In the genomic region with DNA sequence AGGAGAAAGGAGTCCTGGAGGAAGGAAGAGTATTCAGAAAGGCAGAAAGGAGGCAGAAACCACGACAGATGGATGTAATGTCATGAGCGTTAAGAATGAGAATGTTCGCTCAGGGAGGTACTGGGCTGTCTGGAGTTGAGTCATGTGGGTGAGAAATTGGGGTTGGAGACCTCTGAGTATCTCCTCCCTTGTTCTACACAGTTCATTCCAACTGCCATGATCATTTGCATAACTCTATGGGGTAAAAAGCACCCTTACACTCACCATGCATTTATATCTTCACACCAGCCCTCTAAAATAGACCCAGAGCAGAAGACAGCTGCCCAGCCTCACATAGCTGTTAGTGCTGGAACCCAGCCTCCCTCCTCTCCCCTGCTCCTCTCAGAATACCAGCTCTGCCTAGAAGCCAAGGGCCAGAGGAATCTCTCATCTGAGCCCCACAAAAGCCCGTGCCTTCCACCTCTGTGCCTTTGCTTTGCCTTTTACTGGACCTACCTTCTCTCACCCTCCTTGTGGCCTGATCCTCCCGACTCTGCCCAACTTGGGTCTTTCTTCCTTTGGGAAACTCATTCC, we compare ENCODE assay signal across 18 cellular contexts.
DNase-seq lines count a peak whose midpoint lies in the region; ATAC-seq lines count a peak whose summit lies in the region.
"Had no signal": no experiment of that assay in that cellular context is flagged by ENCODE, and none has a peak within 500 bp of the region (broad histone marks: within the 10 kb centered on the region; RNA-seq: fewer than 3 reads in every experiment).

No MANE protein-coding gene starts in this region.

- no peak overlapping the region for H3K27ac Mint-ChIP-seq in activated T-cell treated with anti-CD3 and anti-CD28 coated beads, Interleukin-2, amount 50 U/mL, for 72 hours
- H3K27ac Mint-ChIP-seq in activated T-cell treated with anti-CD3 and anti-CD28 coated beads, Interleukin-2, amount 50 U/mL, for 24 hours: no peak overlapping the region
- H3K27ac Mint-ChIP-seq: CD8-positive, alpha-beta T cell; dendritic cell treated with granulocyte-macrophage colony-stimulating factor and Interleukin-4, amounts not matched to agents 40 ng/mL and 50 ng/mL, for 4 days; T-helper 17 cell had no signal

- peaks cover 9% of the 10 kb centered on the region for H3K27me3 Mint-ChIP-seq in activated T-cell treated with anti-CD3 and anti-CD28 coated beads, Interleukin-2, amount 50 U/mL, for 72 hours (ENCODE audit: low read depth)
- no peaks in the 10 kb centered on the region for H3K27me3 Mint-ChIP-seq in activated T-cell treated with anti-CD3 and anti-CD28 coated beads, Interleukin-2, amount 50 U/mL, for 24 hours

- H3K9me3 Mint-ChIP-seq in activated T-cell treated with anti-CD3 and anti-CD28 coated beads, Interleukin-2, amount 50 U/mL, for 72 hours: no peaks in the 10 kb centered on the region
- H3K9me3 Mint-ChIP-seq in activated T-cell treated with anti-CD3 and anti-CD28 coated beads, Interleukin-2, amount 50 U/mL, for 24 hours: no peaks in the 10 kb centered on the region
- H3K9me3 Mint-ChIP-seq: CD8-positive, alpha-beta T cell; dendritic cell treated with granulocyte-macrophage colony-stimulating factor and Interleukin-4, amounts not matched to agents 40 ng/mL and 50 ng/mL, for 4 days had no signal

- no peak for DNase-seq in activated T-cell treated with anti-CD3 and anti-CD28 coated beads, Interleukin-2, amount 50 U/mL, for 72 hours
- DNase-seq in activated T-cell treated with anti-CD3 and anti-CD28 coated beads, Interleukin-2, amount 50 U/mL, for 24 hours: no peak
- DNase-seq in stimulated activated naive CD8-positive, alpha-beta T cell treated with anti-CD3 and anti-CD28 coated beads, Interleukin-15, Interleukin-2, amounts not matched to agents 100 U/mL and 50 U/mL, for 24 hours: no peak
- DNase-seq in NCI-H2081 treated with DMSO at 0.1 percent for 48 hours (lab: John Stamatoyannopoulos, UW) (no peak), SKM-1 treated with dmso at 0.1 percent for 144 hours (lab: John Stamatoyannopoulos, UW; ENCODE audit: unreplicated experiment) (no peak), NCI-H187 (lab: John Stamatoyannopoulos, UW) (no peak)
- DNase-seq: activated CD4-positive, alpha-beta T cell treated with anti-CD3 and anti-CD28 coated beads for 1 hour; activated T-cell treated with anti-CD3 and anti-CD28 coated beads, Interleukin-2, amount 50 U/mL, for 48 hours; CD8-positive, alpha-beta T cell; HCEC 1CT; mammary epithelial cell; RPMI8226; stimulated activated CD4-positive, alpha-beta T cell treated with anti-CD3 and anti-CD28 coated beads, Interleukin-12 subunit alpha, Interleukin-12 subunit beta, amount 100 ng/mL, for 4 hours; T-helper 17 cell; trophoblast cell had no signal

- ATAC-seq in activated T-cell treated with anti-CD3 and anti-CD28 coated beads, Interleukin-2, amount 50 U/mL, for 72 hours (replicated peaks in 1 of 2): peak; percentile 57 to 66
- ATAC-seq in HG02642 (IDR thresholded peaks at IDR 0.05; ENCODE audit: poor library complexity, unreplicated experiment): peak; percentile 57
- ATAC-seq in HG03432 (IDR thresholded peaks at IDR 0.05; ENCODE audit: unreplicated experiment): peak; percentile 68
- ATAC-seq in stimulated activated naive CD8-positive, alpha-beta T cell treated with anti-CD3 and anti-CD28 coated beads, Interleukin-15, Interleukin-2, amounts not matched to agents 100 U/mL and 50 U/mL, for 24 hours: peak; percentile 53
- ATAC-seq: CD8-positive, alpha-beta T cell; T-helper 17 cell had no signal

- H3K36me3 Mint-ChIP-seq in activated T-cell treated with anti-CD3 and anti-CD28 coated beads, Interleukin-2, amount 50 U/mL, for 72 hours (ENCODE audit: insufficient read depth in 2 of 2): no peaks in the 10 kb centered on the region
- no peaks in the 10 kb centered on the region for H3K36me3 Mint-ChIP-seq in activated T-cell treated with anti-CD3 and anti-CD28 coated beads, Interleukin-2, amount 50 U/mL, for 24 hours (ENCODE audit: low read depth)
- H3K36me3 Mint-ChIP-seq: CD8-positive, alpha-beta T cell had no signal

- H3K4me1 Mint-ChIP-seq in activated T-cell treated with anti-CD3 and anti-CD28 coated beads, Interleukin-2, amount 50 U/mL, for 72 hours (ENCODE audit: low read depth): no peaks in the 10 kb centered on the region
- no peaks in the 10 kb centered on the region for H3K4me1 Mint-ChIP-seq in activated T-cell treated with anti-CD3 and anti-CD28 coated beads, Interleukin-2, amount 50 U/mL, for 24 hours (ENCODE audit: low read depth)
- H3K4me1 Mint-ChIP-seq: T-helper 17 cell had no signal

- no peak overlapping the region for H3K4me3 Mint-ChIP-seq in activated T-cell treated with anti-CD3 and anti-CD28 coated beads, Interleukin-2, amount 50 U/mL, for 72 hours
- H3K4me3 Mint-ChIP-seq in activated T-cell treated with anti-CD3 and anti-CD28 coated beads, Interleukin-2, amount 50 U/mL, for 24 hours: no peak overlapping the region
- H3K4me3 Mint-ChIP-seq: CD8-positive, alpha-beta T cell; dendritic cell treated with granulocyte-macrophage colony-stimulating factor and Interleukin-4, amounts not matched to agents 40 ng/mL and 50 ng/mL, for 4 days; T-helper 17 cell had no signal
